In the genomic region with DNA sequence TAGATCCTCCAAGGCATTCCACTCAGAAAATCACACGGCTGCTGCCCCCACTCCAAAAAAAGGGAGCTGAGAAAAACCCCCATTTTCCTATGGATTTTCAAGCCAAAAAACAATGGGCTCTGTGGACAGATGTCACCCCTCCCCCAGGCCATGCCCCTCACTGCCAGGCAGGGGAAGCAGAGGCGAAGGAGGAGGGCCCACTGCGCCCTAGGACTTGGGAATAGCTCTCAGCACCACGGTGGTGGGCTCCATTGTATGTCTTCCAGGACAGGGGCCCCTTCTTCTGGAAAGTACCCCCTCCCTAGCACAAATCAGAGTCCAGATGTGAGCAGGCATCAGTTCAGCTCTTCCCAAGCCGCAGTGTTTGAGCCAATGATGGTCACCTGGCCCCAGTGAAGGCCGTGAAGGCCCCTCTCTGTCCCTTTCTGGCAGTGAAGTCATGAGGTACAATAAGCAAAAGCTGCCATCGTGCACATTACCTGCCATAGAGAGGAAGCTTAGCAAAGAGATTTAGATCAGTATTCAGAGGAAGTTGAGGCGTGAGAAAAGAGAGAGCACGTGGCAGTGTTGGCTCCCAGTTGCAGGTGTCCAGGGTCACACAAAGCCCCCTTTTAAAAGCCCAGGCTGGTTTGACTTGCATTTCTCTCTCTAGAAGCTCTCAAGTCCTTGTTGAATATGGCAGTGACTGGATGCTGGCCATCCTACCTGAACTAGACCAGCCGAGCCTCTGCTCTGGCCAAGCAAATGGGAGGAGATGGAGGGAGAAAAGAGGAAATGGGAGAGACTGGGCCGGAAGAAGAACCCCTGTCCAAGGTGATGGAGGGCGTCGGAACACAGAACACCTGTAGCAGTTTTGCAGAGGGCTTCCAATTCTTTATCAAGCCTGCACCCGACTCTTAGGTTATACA, we compare ENCODE assay signal across 8 cellular contexts.
A peak's percentile ranks its signal among the peaks of the same experiment; 100 is the strongest.
DNase-seq lines count a peak whose midpoint lies in the region; ATAC-seq and TF ChIP-seq lines count a peak whose summit lies in the region.

No MANE protein-coding gene starts in this region.

- no peak overlapping the region for H4K5ac ChIP-seq in H9 (ENCODE audit: insufficient read length, low read depth, low read length)

- H3K36me3 ChIP-seq in right atrium auricular region, result no peaks in the 10 kb centered on the region

- no peak overlapping the region for H3K4me3 ChIP-seq in right atrium auricular region

- H3K4ac ChIP-seq in H9 (ENCODE audit: low read depth, low read length), result no peak overlapping the region

- no peaks in the 10 kb centered on the region for H3K79me2 ChIP-seq in H9 (ENCODE audit: insufficient read depth, low read length)

- H3K9ac ChIP-seq in H9 (ENCODE audit: extremely low read depth, insufficient read length, low read length), result no peak overlapping the region

- no peaks in the 10 kb centered on the region for H3K79me1 ChIP-seq in H9 (ENCODE audit: insufficient read depth, low read depth, low read length, poor library complexity, severe bottlenecking)

- no peak overlapping the region for H3K27ac ChIP-seq in H9 (ENCODE audit: insufficient read length, low read depth, low read length)
- peak overlapping the region; percentile 86 to 95 for H3K27ac ChIP-seq in right atrium auricular region

- no peak for ATAC-seq in stimulated activated memory B cell treated with anti-CD40 and anti-IgM and Interleukin-4, amounts not matched to agents 10 μg/mL and 1 μg/mL and 100 μg/mL, for 72 hours
- ATAC-seq in HG03460 (IDR thresholded peaks at IDR 0.05; ENCODE audit: unreplicated experiment), result no peak

- no peaks in the 10 kb centered on the region for H3K9me3 Mint-ChIP-seq in H9
- peaks cover 3% of the 10 kb centered on the region for H3K9me3 Mint-ChIP-seq in T-helper 2 cell treated with Interferon-gamma antibody and Interleukin-4, amounts not matched to agents 5 μg/mL and 100 μg/mL, for 36 hours
- H3K9me3 Mint-ChIP-seq in stimulated activated memory B cell treated with anti-CD40 and anti-IgM and Interleukin-4, amounts not matched to agents 10 μg/mL and 1 μg/mL and 100 μg/mL, for 72 hours, result no peaks in the 10 kb centered on the region

- H3K14ac ChIP-seq in H9 (ENCODE audit: insufficient read depth, low read length), result no peak overlapping the region; the same call in 1 of the 2 replicates

- H3K4me1 Mint-ChIP-seq in H9, result peaks cover 22% of the 10 kb centered on the region in 2 experiments
- H3K4me1 Mint-ChIP-seq in T-helper 2 cell treated with Interferon-gamma antibody and Interleukin-4, amounts not matched to agents 5 μg/mL and 100 μg/mL, for 36 hours (ENCODE audit: low read depth), result peaks cover 79% of the 10 kb centered on the region
- H3K4me1 Mint-ChIP-seq in stimulated activated memory B cell treated with anti-CD40 and anti-IgM and Interleukin-4, amounts not matched to agents 10 μg/mL and 1 μg/mL and 100 μg/mL, for 72 hours, result peaks cover 77% of the 10 kb centered on the region

- no peaks in the 10 kb centered on the region for H3K36me3 Mint-ChIP-seq in H9 (ENCODE audit: insufficient read depth in 1 of 3, low read depth in 3 of 3)
- H3K36me3 Mint-ChIP-seq in T-helper 2 cell treated with Interferon-gamma antibody and Interleukin-4, amounts not matched to agents 5 μg/mL and 100 μg/mL, for 36 hours (ENCODE audit: low read depth), result peaks cover 6% of the 10 kb centered on the region
- H3K36me3 Mint-ChIP-seq in stimulated activated memory B cell treated with anti-CD40 and anti-IgM and Interleukin-4, amounts not matched to agents 10 μg/mL and 1 μg/mL and 100 μg/mL, for 72 hours, result no peaks in the 10 kb centered on the region

- no peak overlapping the region for H2BK120ac ChIP-seq in H9 (ENCODE audit: low read depth, low read length, poor library complexity, severe bottlenecking)

- H3K18ac ChIP-seq in H9 (ENCODE audit: insufficient read length, low read depth, low read length), result no peak overlapping the region

- DNase-seq in H9 (no peak), right atrium auricular region (ENCODE audit: low spot score) (no peak), NCI-H226 (no peak), DMS79 (lab: John Stamatoyannopoulos, UW) (no peak)
- DNase-seq in T-helper 2 cell treated with Interferon-gamma antibody and Interleukin-4, amounts not matched to agents 5 μg/mL and 100 μg/mL, for 36 hours (ENCODE audit: low spot score), result no peak
- DNase-seq in activated CD8-positive, alpha-beta memory T cell treated with anti-CD3 and anti-CD28 coated beads, Interleukin-2, amount 50 U/mL, for 4 hours, result no peak

- no peak overlapping the region for H3K4me3 Mint-ChIP-seq in H9
- peak overlapping the region; percentile 68 for H3K4me3 Mint-ChIP-seq in T-helper 2 cell treated with Interferon-gamma antibody and Interleukin-4, amounts not matched to agents 5 μg/mL and 100 μg/mL, for 36 hours
- peak overlapping the region; percentile 60 for H3K4me3 Mint-ChIP-seq in stimulated activated memory B cell treated with anti-CD40 and anti-IgM and Interleukin-4, amounts not matched to agents 10 μg/mL and 1 μg/mL and 100 μg/mL, for 72 hours

- H3K56ac ChIP-seq in H9 (ENCODE audit: insufficient read length, low read depth, low read length), result no peak overlapping the region

- no peak overlapping the region for H3T11ph ChIP-seq in H9 (ENCODE audit: low read length)

- no CpG with 5 or more reads among the region's 14 CpGs for WGBS in H9 (ENCODE audit: extremely low coverage, insufficient read length, low lambda C conversion rate)

- H2AFZ ChIP-seq in H9 (ENCODE audit: low read length), result no peak overlapping the region

- no peak overlapping the region for H2AK5ac ChIP-seq in H9 (ENCODE audit: insufficient read length, low read length)

- H3K4me1 ChIP-seq in H9 (ENCODE audit: insufficient read depth, low read length), result no peaks in the 10 kb centered on the region
- peaks cover 0 to 71% of the 10 kb centered on the region in 2 donors for H3K4me1 ChIP-seq in right atrium auricular region

- no peak overlapping the region for H4K8ac ChIP-seq in H9 (replicated peaks; ENCODE audit: insufficient read length, low read depth, low read length)

- no peak overlapping the region for H4K91ac ChIP-seq in H9 (ENCODE audit: insufficient read length, low read depth, low read length)

- no peaks in the 10 kb centered on the region for H3K9me3 ChIP-seq in H9 (ENCODE audit: control insufficient read depth, low read depth, low read length)
- no peaks in the 10 kb centered on the region for H3K9me3 ChIP-seq in right atrium auricular region

- no peak overlapping the region for H3K4me2 ChIP-seq in H9 (ENCODE audit: insufficient read depth, insufficient read length, low read length)

- no peak overlapping the region for H2BK5ac ChIP-seq in H9 (ENCODE audit: insufficient read length, low read length)

- peak overlapping the region in 2 of 3 experiments; percentile 52 to 67; a peak in 4 of 7 replicates for H3K27ac Mint-ChIP-seq in H9
- H3K27ac Mint-ChIP-seq in T-helper 2 cell treated with Interferon-gamma antibody and Interleukin-4, amounts not matched to agents 5 μg/mL and 100 μg/mL, for 36 hours, result peak overlapping the region; percentile 98
- H3K27ac Mint-ChIP-seq in stimulated activated memory B cell treated with anti-CD40 and anti-IgM and Interleukin-4, amounts not matched to agents 10 μg/mL and 1 μg/mL and 100 μg/mL, for 72 hours, result peak overlapping the region; percentile 90

- no peak overlapping the region for H3K23ac ChIP-seq in H9 (ENCODE audit: insufficient read length, low read depth, low read length)

- no peaks in the 10 kb centered on the region for H4K20me1 ChIP-seq in H9 (ENCODE audit: control insufficient read depth, insufficient read depth, insufficient read length)

- no peak overlapping the region for H2BK12ac ChIP-seq in H9 (ENCODE audit: insufficient read length, low read depth, low read length)

- no peak overlapping the region for H2BK20ac ChIP-seq in H9 (ENCODE audit: low read depth, low read length, poor library complexity, severe bottlenecking)

- no peaks in the 10 kb centered on the region; the same call in 1 of the 2 replicates for H3K27me3 Mint-ChIP-seq in H9 (ENCODE audit: low read depth)
- no peaks in the 10 kb centered on the region for H3K27me3 Mint-ChIP-seq in T-helper 2 cell treated with Interferon-gamma antibody and Interleukin-4, amounts not matched to agents 5 μg/mL and 100 μg/mL, for 36 hours (ENCODE audit: low read depth)
- no peaks in the 10 kb centered on the region for H3K27me3 Mint-ChIP-seq in stimulated activated memory B cell treated with anti-CD40 and anti-IgM and Interleukin-4, amounts not matched to agents 10 μg/mL and 1 μg/mL and 100 μg/mL, for 72 hours

- H3K27me3 ChIP-seq in H9 (ENCODE audit: insufficient read depth, low read length) (no peaks in the 10 kb centered on the region), right atrium auricular region (no peaks in the 10 kb centered on the region)

- H3K23me2 ChIP-seq in H9 (ENCODE audit: insufficient read length, low read depth, low read length, poor library complexity, severe bottlenecking), result no peaks in the 10 kb centered on the region

- no peak overlapping the region for H2BK15ac ChIP-seq in H9 (ENCODE audit: low read depth, low read length)

- TF ChIP-seq CTCF in H9 (conservative IDR thresholded peaks at IDR 0.05) (no peak), right atrium auricular region (IDR thresholded peaks at IDR 0.05) (no peak)

Comparison
In these comparisons a context has a peak if more than half of its experiments do, and no peak if none do; other contexts are left out.
1. H3K4me3 Mint-ChIP-seq: peak in T-helper 2 cell treated with Interferon-gamma antibody and Interleukin-4, amounts not matched to agents 5 μg/mL and 100 μg/mL, for 36 hours (single experiment) and stimulated activated memory B cell treated with anti-CD40 and anti-IgM and Interleukin-4, amounts not matched to agents 10 μg/mL and 1 μg/mL and 100 μg/mL, for 72 hours (single experiment); none in H9 (0 of 2).
2. Peak in every context shown above with its lines, with median percentiles within 50 percentile points of each other: H3K27ac Mint-ChIP-seq.